Comparison of ENCODE assay signal across 14 cellular contexts in genomic region chr18:12819330-12819729, GRCh38.
DNase-seq lines count a peak whose midpoint lies in the region; ATAC-seq and TF ChIP-seq lines count a peak whose summit lies in the region.
"Had no signal": no experiment of that assay in that cellular context is flagged by ENCODE, and none has a peak within 500 bp of the region (broad histone marks: within the 10 kb centered on the region; RNA-seq: fewer than 3 reads in every experiment).

No MANE protein-coding gene starts in this region.

- intact Hi-C loops in posterior vena cava (cut with DNase I), result no loop called here
- intact Hi-C loops in psoas muscle (cut with DNase I), result no loop called here

- TF ChIP-seq CTCF in nephron (IDR thresholded peaks at IDR 0.05; ENCODE audit: unreplicated experiment in 3 of 3) (no peak), psoas muscle (IDR thresholded peaks at IDR 0.05) (no peak)

- H3K4me1 ChIP-seq in psoas muscle, result no peaks in the 10 kb centered on the region
- H3K4me1 ChIP-seq: gastrocnemius medialis had no signal

- peak; percentile 65 to 85 for ATAC-seq in activated T-cell treated with anti-CD3 and anti-CD28 coated beads, Interleukin-2, amount 50 U/mL, for 4 hours
- ATAC-seq in GM21825 (IDR thresholded peaks at IDR 0.05; ENCODE audit: unreplicated experiment) (peak; percentile 89), HG03558 (IDR thresholded peaks at IDR 0.05; ENCODE audit: extremely low read depth, unreplicated experiment) (peak; percentile 43), psoas muscle (no peak)
- ATAC-seq: gastrocnemius medialis had no signal

- H3K4me1 Mint-ChIP-seq in activated T-cell treated with anti-CD3 and anti-CD28 coated beads, Interleukin-2, amount 50 U/mL, for 4 hours (ENCODE audit: low read depth), result no peaks in the 10 kb centered on the region
- H3K4me1 Mint-ChIP-seq in nephron, result peaks cover 23% of the 10 kb centered on the region

- no peaks in the 10 kb centered on the region for H3K27me3 Mint-ChIP-seq in activated T-cell treated with anti-CD3 and anti-CD28 coated beads, Interleukin-2, amount 50 U/mL, for 4 hours (ENCODE audit: low read depth)
- H3K27me3 Mint-ChIP-seq in nephron (ENCODE audit: low read depth), result no peaks in the 10 kb centered on the region

- H3K27me3 ChIP-seq in psoas muscle (ENCODE audit: insufficient read depth in 3 of 3, low read length in 2 of 3), result no peaks in the 10 kb centered on the region
- H3K27me3 ChIP-seq: gastrocnemius medialis had no signal

- H3K9me3 Mint-ChIP-seq in activated T-cell treated with anti-CD3 and anti-CD28 coated beads, Interleukin-2, amount 50 U/mL, for 4 hours, result no peaks in the 10 kb centered on the region
- H3K9me3 Mint-ChIP-seq in nephron, result no peaks in the 10 kb centered on the region
- H3K9me3 Mint-ChIP-seq: mesothelial cell of epicardium had no signal

- H3K27ac Mint-ChIP-seq in nephron, result peak overlapping the region; percentile 59 to 89 (median 76)
- H3K27ac Mint-ChIP-seq: mesothelial cell of epicardium had no signal

- H3K36me3 ChIP-seq in psoas muscle (ENCODE audit: insufficient read depth in 1 of 2, low read depth in 1 of 2), result peaks cover 4 to 80% of the 10 kb centered on the region in 2 donors

- H3K9me3 ChIP-seq in psoas muscle, result no peaks in the 10 kb centered on the region
- H3K9me3 ChIP-seq: gastrocnemius medialis had no signal

- H3K4me3 Mint-ChIP-seq in activated T-cell treated with anti-CD3 and anti-CD28 coated beads, Interleukin-2, amount 50 U/mL, for 4 hours, result no peak overlapping the region
- H3K4me3 Mint-ChIP-seq in nephron, result no peak overlapping the region
- H3K4me3 Mint-ChIP-seq: mesothelial cell of epicardium had no signal

- H3K36me3 Mint-ChIP-seq in activated T-cell treated with anti-CD3 and anti-CD28 coated beads, Interleukin-2, amount 50 U/mL, for 4 hours (ENCODE audit: insufficient read depth), result peaks cover 45% of the 10 kb centered on the region
- H3K36me3 Mint-ChIP-seq in nephron (ENCODE audit: low read depth), result peaks cover 46% of the 10 kb centered on the region

- H3K27ac ChIP-seq in psoas muscle, result no peak overlapping the region
- H3K27ac ChIP-seq: gastrocnemius medialis had no signal

- DNase-seq in activated T-cell treated with anti-CD3 and anti-CD28 coated beads, Interleukin-2, amount 50 U/mL, for 4 hours, result no peak
- DNase-seq in activated T-cell treated with anti-CD3 and anti-CD28 coated beads for 4 hours (no peak), posterior vena cava (ENCODE audit: low spot score) (no peak), T1000 (lab: John Stamatoyannopoulos, UW) (no peak), psoas muscle (no peak)
- DNase-seq: ACHN; activated CD4-positive, CD25-positive, alpha-beta regulatory T cell treated with anti-CD3 and anti-CD28 coated beads, Interleukin-2, amount 50 U/mL, for 72 hours; gastrocnemius medialis; RPMI8226; small intestine had no signal

- WGBS in psoas muscle, 3 donors, result 78 to 84% (median 81%) methylated on average over 3 of the region's 3 CpGs

- H3K4me3 ChIP-seq in psoas muscle, result no peak overlapping the region
- H3K4me3 ChIP-seq: gastrocnemius medialis had no signal

Comparison
In these comparisons a context has a peak if more than half of its experiments do, and no peak if none do; other contexts are left out.
1. ATAC-seq: peak in activated T-cell treated with anti-CD3 and anti-CD28 coated beads, Interleukin-2, amount 50 U/mL, for 4 hours (2 of 2), GM21825 (single experiment) and HG03558 (single experiment); none in psoas muscle (0 of 4).